ENCODE assay signal across 1 cellular context in genomic region chr6:132412656-132413500, GRCh38.
TF ChIP-seq lines count a peak whose summit lies in the region.

No MANE protein-coding gene starts in this region.

TF ChIP-seq in HepG2, 621 proteins besides CTCF, POLR2A, EP300 and RAD21 (continued from another document):
- peak; percentile 82 for TF ChIP-seq MAFF (IDR thresholded peaks at IDR 0.05; ENCODE audit: low read depth, low read length)
